1 cellular context compared by ENCODE assay signal in the genomic region with DNA sequence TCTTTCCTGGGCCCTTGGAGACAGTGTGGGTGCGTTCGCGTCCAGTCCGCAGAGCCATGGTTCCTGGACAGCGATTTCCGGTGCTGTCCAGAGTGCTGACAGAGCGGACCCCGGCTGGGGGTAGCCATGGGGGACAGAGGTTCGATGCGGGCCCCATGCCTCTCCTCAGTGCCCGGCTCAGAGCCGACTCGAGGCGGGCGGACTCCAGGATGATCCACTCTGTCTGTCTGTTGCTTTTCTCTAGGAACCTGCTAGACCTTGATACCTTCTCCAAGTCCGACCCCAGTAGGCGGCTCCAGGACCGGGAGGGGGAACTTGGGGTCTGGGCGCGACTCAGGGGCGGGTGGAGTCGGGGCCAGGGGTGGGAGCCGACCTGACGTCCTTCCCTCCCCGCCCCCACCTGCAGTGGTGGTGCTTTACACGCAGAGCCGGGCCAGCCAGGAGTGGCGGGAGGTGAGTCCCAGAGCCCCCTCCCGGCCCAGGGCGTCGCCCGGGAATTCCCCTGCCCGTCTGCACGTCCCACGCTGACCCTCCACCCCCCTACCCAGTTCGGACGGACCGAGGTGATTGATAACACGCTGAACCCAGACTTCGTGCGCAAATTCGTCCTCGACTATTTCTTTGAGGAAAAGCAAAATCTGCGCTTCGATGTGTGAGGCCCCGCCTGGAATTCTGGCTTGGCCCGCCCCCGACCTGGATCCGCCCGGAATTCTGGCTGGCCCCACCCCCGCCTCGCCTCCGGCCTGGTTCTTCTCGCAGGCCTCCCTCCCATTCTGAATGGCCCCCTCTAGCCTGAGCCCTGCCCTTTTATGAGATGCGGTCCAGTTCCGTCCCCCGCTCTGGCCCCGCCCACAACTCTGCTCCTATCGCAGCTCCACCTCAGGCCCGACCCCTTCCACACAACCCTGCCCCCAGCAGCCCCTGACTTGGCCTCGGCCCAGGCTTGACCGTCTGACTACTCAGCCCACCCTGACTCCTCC.
A peak's percentile ranks its signal among the peaks of the same experiment; 100 is the strongest.
TF ChIP-seq lines count a peak whose summit lies in the region.

No MANE protein-coding gene starts in this region.

TF ChIP-seq in K562, 482 proteins besides CTCF, POLR2A, EP300 and RAD21 (continued from another document and continues in another):
- TF ChIP-seq, protein P1, sequence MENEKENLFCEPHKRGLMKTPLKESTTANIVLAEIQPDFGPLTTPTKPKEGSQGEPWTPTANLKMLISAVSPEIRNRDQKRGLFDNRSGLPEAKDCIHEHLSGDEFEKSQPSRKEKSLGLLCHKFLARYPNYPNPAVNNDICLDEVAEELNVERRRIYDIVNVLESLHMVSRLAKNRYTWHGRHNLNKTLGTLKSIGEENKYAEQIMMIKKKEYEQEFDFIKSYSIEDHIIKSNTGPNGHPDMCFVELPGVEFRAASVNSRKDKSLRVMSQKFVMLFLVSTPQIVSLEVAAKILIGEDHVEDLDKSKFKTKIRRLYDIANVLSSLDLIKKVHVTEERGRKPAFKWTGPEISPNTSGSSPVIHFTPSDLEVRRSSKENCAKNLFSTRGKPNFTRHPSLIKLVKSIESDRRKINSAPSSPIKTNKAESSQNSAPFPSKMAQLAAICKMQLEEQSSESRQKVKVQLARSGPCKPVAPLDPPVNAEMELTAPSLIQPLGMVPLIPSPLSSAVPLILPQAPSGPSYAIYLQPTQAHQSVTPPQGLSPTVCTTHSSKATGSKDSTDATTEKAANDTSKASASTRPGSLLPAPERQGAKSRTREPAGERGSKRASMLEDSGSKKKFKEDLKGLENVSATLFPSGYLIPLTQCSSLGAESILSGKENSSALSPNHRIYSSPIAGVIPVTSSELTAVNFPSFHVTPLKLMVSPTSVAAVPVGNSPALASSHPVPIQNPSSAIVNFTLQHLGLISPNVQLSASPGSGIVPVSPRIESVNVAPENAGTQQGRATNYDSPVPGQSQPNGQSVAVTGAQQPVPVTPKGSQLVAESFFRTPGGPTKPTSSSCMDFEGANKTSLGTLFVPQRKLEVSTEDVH (IDR thresholded peaks at IDR 0.05; ENCODE audit: low read depth, partially characterized antibody): no peak
- TF ChIP-seq, protein P2, sequence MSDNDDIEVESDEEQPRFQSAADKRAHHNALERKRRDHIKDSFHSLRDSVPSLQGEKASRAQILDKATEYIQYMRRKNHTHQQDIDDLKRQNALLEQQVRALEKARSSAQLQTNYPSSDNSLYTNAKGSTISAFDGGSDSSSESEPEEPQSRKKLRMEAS (CRISPR knock-in tag; IDR thresholded peaks at IDR 0.05): peak; percentile 58; the same call in 1 of the 2 replicates
- TF ChIP-seq ZNF584 (CRISPR knock-in tag; IDR thresholded peaks at IDR 0.05; ENCODE audit: low read depth) (0 out of 2 replicates have a peak, but pooled peaks have one; percentile 56), ETV1 (tag; conservative IDR thresholded peaks at IDR 0.05; ENCODE audit: low read depth) (peak; percentile 95), ZNF830 (CRISPR knock-in tag; IDR thresholded peaks at IDR 0.05) (no peak), FIP1L1 (IDR thresholded peaks at IDR 0.05; ENCODE audit: low read depth, low read length, poor library complexity, severe bottlenecking) (no peak), E2F3 (CRISPR knock-in tag; IDR thresholded peaks at IDR 0.05) (no peak), L3MBTL2 (IDR thresholded peaks at IDR 0.05) (no peak), ZNF133 (CRISPR knock-in tag; IDR thresholded peaks at IDR 0.05) (no peak), SMARCE1 (IDR thresholded peaks at IDR 0.05) (no peak), ZNF197 (CRISPR knock-in tag; IDR thresholded peaks at IDR 0.05; ENCODE audit: low read depth) (peak; percentile 67; the same call in 1 of the 2 replicates), TCF7L2 (IDR thresholded peaks at IDR 0.05; ENCODE audit: low read depth, low read length) (no peak), RB1 (IDR thresholded peaks at IDR 0.05; ENCODE audit: low read depth) (no peak), TAF15 (IDR thresholded peaks at IDR 0.05; ENCODE audit: low read depth, low read length) (no peak), EGR1 (conservative IDR thresholded peaks at IDR 0.05) (peak; percentile 49), ZNF12 (CRISPR knock-in tag; IDR thresholded peaks at IDR 0.05) (peak; percentile 69; the same call in 1 of the 2 replicates), TGIF2 (CRISPR knock-in tag; IDR thresholded peaks at IDR 0.05) (peak; percentile 81; the same call in 1 of the 2 replicates), ZBTB8A (IDR thresholded peaks at IDR 0.05; ENCODE audit: partially characterized antibody) (no peak), HMGN3 (IDR thresholded peaks at IDR 0.05; ENCODE audit: borderline replicate concordance, extremely low read depth, insufficient read length, low read depth, low read length) (peak; percentile 59), TEAD1 (CRISPR knock-in tag; IDR thresholded peaks at IDR 0.05) (peak in 1 of 2 experiments; percentile 90; a peak in 2 of 4 replicates), ZNF644 (tag; IDR thresholded peaks at IDR 0.05; ENCODE audit: low read depth) (0 out of 2 replicates have a peak, but pooled peaks have one; percentile 67), HEY1 (CRISPR knock-in tag; IDR thresholded peaks at IDR 0.05; ENCODE audit: borderline replicate concordance) (no peak), SIN3A (IDR thresholded peaks at IDR 0.05; ENCODE audit: borderline replicate concordance in 2 of 2, control insufficient read depth in 1 of 2, low read depth in 2 of 2, low read length in 2 of 2) (peak in 1 of 2 experiments; percentile 97; a peak in 2 of 4 replicates), NR2C2 (CRISPR knock-in tag; IDR thresholded peaks at IDR 0.05) (peak; percentile 87), NR2C2 (tag; IDR thresholded peaks at IDR 0.05) (no peak), ETV5 (CRISPR knock-in tag; IDR thresholded peaks at IDR 0.05; ENCODE audit: low read depth) (peak; percentile 82; the same call in 1 of the 2 replicates), PHF20 (IDR thresholded peaks at IDR 0.05; ENCODE audit: partially characterized antibody) (no peak), FUS (optimal IDR thresholded peaks at IDR 0.05; ENCODE audit: low read depth, low read length) (no peak), HIVEP1 (CRISPR knock-in tag; IDR thresholded peaks at IDR 0.05) (no peak), HCFC1 (IDR thresholded peaks at IDR 0.05; ENCODE audit: low read depth, low read length) (0 out of 2 replicates have a peak, but pooled peaks have one; percentile 13), CREB1 (IDR thresholded peaks at IDR 0.05) (0 out of 2 replicates have a peak, but pooled peaks have one; percentile 24), CREB1 (CRISPR knock-in tag; IDR thresholded peaks at IDR 0.05) (peak; percentile 77), MYNN (IDR thresholded peaks at IDR 0.05) (no peak), MYNN (CRISPR knock-in tag; IDR thresholded peaks at IDR 0.05) (peak; percentile 88), NR3C1 (CRISPR knock-in tag; IDR thresholded peaks at IDR 0.05) (peak; percentile 96), CBX1 (IDR thresholded peaks at IDR 0.05; ENCODE audit: low read depth) (no peak), JUN (IDR thresholded peaks at IDR 0.05; ENCODE audit: borderline replicate concordance, low read depth, low read length) (no peak), JUN (CRISPR knock-in tag; IDR thresholded peaks at IDR 0.05; ENCODE audit: borderline replicate concordance) (peak; percentile 71; the same call in 1 of the 2 replicates)
- TF ChIP-seq, protein P3, sequence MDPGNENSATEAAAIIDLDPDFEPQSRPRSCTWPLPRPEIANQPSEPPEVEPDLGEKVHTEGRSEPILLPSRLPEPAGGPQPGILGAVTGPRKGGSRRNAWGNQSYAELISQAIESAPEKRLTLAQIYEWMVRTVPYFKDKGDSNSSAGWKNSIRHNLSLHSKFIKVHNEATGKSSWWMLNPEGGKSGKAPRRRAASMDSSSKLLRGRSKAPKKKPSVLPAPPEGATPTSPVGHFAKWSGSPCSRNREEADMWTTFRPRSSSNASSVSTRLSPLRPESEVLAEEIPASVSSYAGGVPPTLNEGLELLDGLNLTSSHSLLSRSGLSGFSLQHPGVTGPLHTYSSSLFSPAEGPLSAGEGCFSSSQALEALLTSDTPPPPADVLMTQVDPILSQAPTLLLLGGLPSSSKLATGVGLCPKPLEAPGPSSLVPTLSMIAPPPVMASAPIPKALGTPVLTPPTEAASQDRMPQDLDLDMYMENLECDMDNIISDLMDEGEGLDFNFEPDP (CRISPR knock-in tag; IDR thresholded peaks at IDR 0.05): no peak
- TF ChIP-seq, protein P4, sequence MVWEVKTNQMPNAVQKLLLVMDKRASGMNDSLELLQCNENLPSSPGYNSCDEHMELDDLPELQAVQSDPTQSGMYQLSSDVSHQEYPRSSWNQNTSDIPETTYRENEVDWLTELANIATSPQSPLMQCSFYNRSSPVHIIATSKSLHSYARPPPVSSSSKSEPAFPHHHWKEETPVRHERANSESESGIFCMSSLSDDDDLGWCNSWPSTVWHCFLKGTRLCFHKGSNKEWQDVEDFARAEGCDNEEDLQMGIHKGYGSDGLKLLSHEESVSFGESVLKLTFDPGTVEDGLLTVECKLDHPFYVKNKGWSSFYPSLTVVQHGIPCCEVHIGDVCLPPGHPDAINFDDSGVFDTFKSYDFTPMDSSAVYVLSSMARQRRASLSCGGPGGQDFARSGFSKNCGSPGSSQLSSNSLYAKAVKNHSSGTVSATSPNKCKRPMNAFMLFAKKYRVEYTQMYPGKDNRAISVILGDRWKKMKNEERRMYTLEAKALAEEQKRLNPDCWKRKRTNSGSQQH (CRISPR knock-in tag; IDR thresholded peaks at IDR 0.05): no peak
- TF ChIP-seq, protein P5, sequence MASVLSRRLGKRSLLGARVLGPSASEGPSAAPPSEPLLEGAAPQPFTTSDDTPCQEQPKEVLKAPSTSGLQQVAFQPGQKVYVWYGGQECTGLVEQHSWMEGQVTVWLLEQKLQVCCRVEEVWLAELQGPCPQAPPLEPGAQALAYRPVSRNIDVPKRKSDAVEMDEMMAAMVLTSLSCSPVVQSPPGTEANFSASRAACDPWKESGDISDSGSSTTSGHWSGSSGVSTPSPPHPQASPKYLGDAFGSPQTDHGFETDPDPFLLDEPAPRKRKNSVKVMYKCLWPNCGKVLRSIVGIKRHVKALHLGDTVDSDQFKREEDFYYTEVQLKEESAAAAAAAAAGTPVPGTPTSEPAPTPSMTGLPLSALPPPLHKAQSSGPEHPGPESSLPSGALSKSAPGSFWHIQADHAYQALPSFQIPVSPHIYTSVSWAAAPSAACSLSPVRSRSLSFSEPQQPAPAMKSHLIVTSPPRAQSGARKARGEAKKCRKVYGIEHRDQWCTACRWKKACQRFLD (CRISPR knock-in tag; IDR thresholded peaks at IDR 0.05): peak; percentile 51; the same call in 1 of the 2 replicates
- TF ChIP-seq, protein P6, sequence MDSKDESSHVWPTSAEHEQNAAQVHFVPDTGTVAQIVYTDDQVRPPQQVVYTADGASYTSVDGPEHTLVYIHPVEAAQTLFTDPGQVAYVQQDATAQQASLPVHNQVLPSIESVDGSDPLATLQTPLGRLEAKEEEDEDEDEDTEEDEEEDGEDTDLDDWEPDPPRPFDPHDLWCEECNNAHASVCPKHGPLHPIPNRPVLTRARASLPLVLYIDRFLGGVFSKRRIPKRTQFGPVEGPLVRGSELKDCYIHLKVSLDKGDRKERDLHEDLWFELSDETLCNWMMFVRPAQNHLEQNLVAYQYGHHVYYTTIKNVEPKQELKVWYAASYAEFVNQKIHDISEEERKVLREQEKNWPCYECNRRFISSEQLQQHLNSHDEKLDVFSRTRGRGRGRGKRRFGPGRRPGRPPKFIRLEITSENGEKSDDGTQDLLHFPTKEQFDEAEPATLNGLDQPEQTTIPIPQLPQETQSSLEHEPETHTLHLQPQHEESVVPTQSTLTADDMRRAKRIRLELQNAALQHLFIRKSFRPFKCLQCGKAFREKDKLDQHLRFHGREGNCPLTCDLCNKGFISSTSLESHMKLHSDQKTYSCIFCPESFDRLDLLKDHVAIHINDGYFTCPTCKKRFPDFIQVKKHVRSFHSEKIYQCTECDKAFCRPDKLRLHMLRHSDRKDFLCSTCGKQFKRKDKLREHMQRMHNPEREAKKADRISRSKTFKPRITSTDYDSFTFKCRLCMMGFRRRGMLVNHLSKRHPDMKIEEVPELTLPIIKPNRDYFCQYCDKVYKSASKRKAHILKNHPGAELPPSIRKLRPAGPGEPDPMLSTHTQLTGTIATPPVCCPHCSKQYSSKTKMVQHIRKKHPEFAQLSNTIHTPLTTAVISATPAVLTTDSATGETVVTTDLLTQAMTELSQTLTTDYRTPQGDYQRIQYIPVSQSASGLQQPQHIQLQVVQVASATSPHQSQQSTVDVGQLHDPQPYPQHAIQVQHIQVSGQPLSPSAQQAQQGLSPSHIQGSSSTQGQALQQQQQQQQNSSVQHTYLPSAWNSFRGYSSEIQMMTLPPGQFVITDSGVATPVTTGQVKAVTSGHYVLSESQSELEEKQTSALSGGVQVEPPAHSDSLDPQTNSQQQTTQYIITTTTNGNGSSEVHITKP (IDR thresholded peaks at IDR 0.05; ENCODE audit: partially characterized antibody): peak; percentile 37
- TF ChIP-seq, protein P7, sequence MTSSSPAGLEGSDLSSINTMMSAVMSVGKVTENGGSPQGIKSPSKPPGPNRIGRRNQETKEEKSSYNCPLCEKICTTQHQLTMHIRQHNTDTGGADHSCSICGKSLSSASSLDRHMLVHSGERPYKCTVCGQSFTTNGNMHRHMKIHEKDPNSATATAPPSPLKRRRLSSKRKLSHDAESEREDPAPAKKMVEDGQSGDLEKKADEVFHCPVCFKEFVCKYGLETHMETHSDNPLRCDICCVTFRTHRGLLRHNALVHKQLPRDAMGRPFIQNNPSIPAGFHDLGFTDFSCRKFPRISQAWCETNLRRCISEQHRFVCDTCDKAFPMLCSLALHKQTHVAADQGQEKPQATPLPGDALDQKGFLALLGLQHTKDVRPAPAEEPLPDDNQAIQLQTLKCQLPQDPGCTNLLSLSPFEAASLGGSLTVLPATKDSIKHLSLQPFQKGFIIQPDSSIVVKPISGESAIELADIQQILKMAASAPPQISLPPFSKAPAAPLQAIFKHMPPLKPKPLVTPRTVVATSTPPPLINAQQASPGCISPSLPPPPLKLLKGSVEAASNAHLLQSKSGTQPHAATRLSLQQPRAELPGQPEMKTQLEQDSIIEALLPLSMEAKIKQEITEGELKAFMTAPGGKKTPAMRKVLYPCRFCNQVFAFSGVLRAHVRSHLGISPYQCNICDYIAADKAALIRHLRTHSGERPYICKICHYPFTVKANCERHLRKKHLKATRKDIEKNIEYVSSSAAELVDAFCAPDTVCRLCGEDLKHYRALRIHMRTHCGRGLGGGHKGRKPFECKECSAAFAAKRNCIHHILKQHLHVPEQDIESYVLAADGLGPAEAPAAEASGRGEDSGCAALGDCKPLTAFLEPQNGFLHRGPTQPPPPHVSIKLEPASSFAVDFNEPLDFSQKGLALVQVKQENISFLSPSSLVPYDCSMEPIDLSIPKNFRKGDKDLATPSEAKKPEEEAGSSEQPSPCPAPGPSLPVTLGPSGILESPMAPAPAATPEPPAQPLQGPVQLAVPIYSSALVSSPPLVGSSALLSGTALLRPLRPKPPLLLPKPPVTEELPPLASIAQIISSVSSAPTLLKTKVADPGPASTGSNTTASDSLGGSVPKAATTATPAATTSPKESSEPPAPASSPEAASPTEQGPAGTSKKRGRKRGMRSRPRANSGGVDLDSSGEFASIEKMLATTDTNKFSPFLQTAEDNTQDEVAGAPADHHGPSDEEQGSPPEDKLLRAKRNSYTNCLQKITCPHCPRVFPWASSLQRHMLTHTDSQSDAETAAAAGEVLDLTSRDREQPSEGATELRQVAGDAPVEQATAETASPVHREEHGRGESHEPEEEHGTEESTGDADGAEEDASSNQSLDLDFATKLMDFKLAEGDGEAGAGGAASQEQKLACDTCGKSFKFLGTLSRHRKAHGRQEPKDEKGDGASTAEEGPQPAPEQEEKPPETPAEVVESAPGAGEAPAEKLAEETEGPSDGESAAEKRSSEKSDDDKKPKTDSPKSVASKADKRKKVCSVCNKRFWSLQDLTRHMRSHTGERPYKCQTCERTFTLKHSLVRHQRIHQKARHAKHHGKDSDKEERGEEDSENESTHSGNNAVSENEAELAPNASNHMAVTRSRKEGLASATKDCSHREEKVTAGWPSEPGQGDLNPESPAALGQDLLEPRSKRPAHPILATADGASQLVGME (CRISPR knock-in tag; IDR thresholded peaks at IDR 0.05): no peak
